In genomic region chr13:50125306-50125555, GRCh38 we compare ENCODE assay signal across 8 cellular contexts.
DNase-seq lines count a peak whose midpoint lies in the region; ATAC-seq and TF ChIP-seq lines count a peak whose summit lies in the region.

No MANE protein-coding gene starts in this region.

- no CpG with 5 or more reads among the region's 31 CpGs for WGBS in suprapubic skin

- H3K27ac ChIP-seq in suprapubic skin: peak overlapping the region; percentile 100

- H3K36me3 Mint-ChIP-seq in activated naive CD8-positive, alpha-beta T cell treated with anti-CD3 and anti-CD28 coated beads for 36 hours: peaks cover 15% of the 10 kb centered on the region

- TF ChIP-seq POLR2A in GM18505 (IDR thresholded peaks at IDR 0.05; ENCODE audit: borderline replicate concordance, extremely low read depth, insufficient read depth, insufficient read length) (peak; percentile 25), suprapubic skin (IDR thresholded peaks at IDR 0.05) (no peak)

- peaks cover 44% of the 10 kb centered on the region for H3K27me3 Mint-ChIP-seq in activated naive CD8-positive, alpha-beta T cell treated with anti-CD3 and anti-CD28 coated beads for 36 hours

- peak overlapping the region; percentile 78 for H3K4me3 Mint-ChIP-seq in activated naive CD8-positive, alpha-beta T cell treated with anti-CD3 and anti-CD28 coated beads for 36 hours

- DNase-seq in activated naive CD8-positive, alpha-beta T cell treated with anti-CD3 and anti-CD28 coated beads for 36 hours: peak; percentile 66
- DNase-seq in iPS-NIHi11 (ENCODE audit: low spot score) (peak; percentile 37), suprapubic skin (ENCODE audit: low spot score in 2 of 2) (no peak), C1 segment of cervical spinal cord (lab: John Stamatoyannopoulos, UW) (no peak), NCI-H2196 treated with DMSO at 0.1 percent for 48 hours (lab: John Stamatoyannopoulos, UW; ENCODE audit: unreplicated experiment) (no peak)

- H3K4me3 ChIP-seq in suprapubic skin: peak overlapping the region; percentile 77

- TF ChIP-seq EP300 in suprapubic skin (IDR thresholded peaks at IDR 0.05): no peak

- H3K4me1 Mint-ChIP-seq in activated naive CD8-positive, alpha-beta T cell treated with anti-CD3 and anti-CD28 coated beads for 36 hours: peaks cover 51% of the 10 kb centered on the region

- H3K9me3 ChIP-seq in suprapubic skin: no peaks in the 10 kb centered on the region

- H3K27me3 ChIP-seq in suprapubic skin: peaks cover 27% of the 10 kb centered on the region

- peaks cover 59% of the 10 kb centered on the region for H3K4me1 ChIP-seq in suprapubic skin

- no peak for TF ChIP-seq CTCF in suprapubic skin (IDR thresholded peaks at IDR 0.05)

- H3K36me3 ChIP-seq in suprapubic skin: no peaks in the 10 kb centered on the region

- peaks cover 2% of the 10 kb centered on the region for H3K9me3 Mint-ChIP-seq in activated naive CD8-positive, alpha-beta T cell treated with anti-CD3 and anti-CD28 coated beads for 36 hours

- peak; percentile 12 for ATAC-seq in GM18505 (IDR thresholded peaks at IDR 0.05; ENCODE audit: unreplicated experiment)
- peak; percentile 18 for ATAC-seq in HG02943 (IDR thresholded peaks at IDR 0.05; ENCODE audit: low read depth, unreplicated experiment)
- no peak for ATAC-seq in GM18517 (IDR thresholded peaks at IDR 0.05; ENCODE audit: unreplicated experiment)

- peak overlapping the region; percentile 79 for H3K27ac Mint-ChIP-seq in activated naive CD8-positive, alpha-beta T cell treated with anti-CD3 and anti-CD28 coated beads for 36 hours

Comparison
In these comparisons a context has a peak if more than half of its experiments do, and no peak if none do; other contexts are left out.
1. DNase-seq: peak in activated naive CD8-positive, alpha-beta T cell treated with anti-CD3 and anti-CD28 coated beads for 36 hours (single experiment) and iPS-NIHi11 (single experiment); none in suprapubic skin (0 of 2), C1 segment of cervical spinal cord (0 of 14) and NCI-H2196 treated with DMSO at 0.1 percent for 48 hours (single experiment).